ENCODE assay signal across 9 cellular contexts in genomic region chr1:220877348-220878095, GRCh38. TPM values are rescaled to one million over a fixed set of nuclear protein-coding genes. Genes with fewer than 3 reads are reported as not detected.
DNase-seq lines count a peak whose midpoint lies in the region; ATAC-seq, FAIRE-seq and TF ChIP-seq lines count a peak whose summit lies in the region.
"Had no signal": no experiment of that assay in that cellular context is flagged by ENCODE, and none has a peak within 500 bp of the region (broad histone marks: within the 10 kb centered on the region; RNA-seq: fewer than 3 reads in every experiment).

No MANE protein-coding gene starts in this region.

- H3K27me3 ChIP-seq in cardiac muscle cell (peaks cover 80% of the 10 kb centered on the region), duodenal mucosa (ENCODE audit: control insufficient read depth in 1 of 2, insufficient read depth in 2 of 2, low read length in 2 of 2) (peaks cover 48 to 56% of the 10 kb centered on the region in 2 donors), muscle layer of duodenum (ENCODE audit: low read depth, low read length) (no peaks in the 10 kb centered on the region), uterus (peaks cover 0 to 14% of the 10 kb centered on the region in 2 donors)

- DNase-seq in cardiac muscle cell (ENCODE audit: low read depth in 1 of 2, low spot score in 1 of 2) (no peak), cardiac septum (ENCODE audit: low spot score) (no peak), uterus (no peak), DMS79 treated with DMSO at 0.1 percent for 48 hours (lab: John Stamatoyannopoulos, UW) (no peak), RCC 7860 (ENCODE audit: low spot score) (no peak)
- DNase-seq: NCI-H446 had no signal

- intact Hi-C loops in cardiac septum (cut with DNase I), result loop anchor here (2.0 to 10.0 kb wide), 7 partner anchors 35 to 1587 kb away; no protein-coding TSS in a partner anchor
- intact Hi-C loops in uterus (cut with DNase I; ENCODE audit: low total_unique reads), result loop anchor here (10.0 kb wide), 1 partner anchor 557 kb away; no protein-coding TSS in a partner anchor

- peak overlapping the region; percentile 9 to 32 for H3K9ac ChIP-seq in duodenal mucosa (ENCODE audit: low read depth in 1 of 2, low read length in 2 of 2)

- H3K36me3 ChIP-seq in cardiac muscle cell (no peaks in the 10 kb centered on the region), duodenal mucosa (ENCODE audit: control insufficient read depth in 1 of 2, insufficient read depth in 2 of 2, low read length in 2 of 2) (no peaks in the 10 kb centered on the region), muscle layer of duodenum (ENCODE audit: control insufficient read depth in 1 of 2, insufficient read depth in 2 of 2, low read length in 2 of 2) (peaks cover 0 to 17% of the 10 kb centered on the region in 2 donors), uterus (no peaks in the 10 kb centered on the region)

- TF ChIP-seq POLR2A in uterus (IDR thresholded peaks at IDR 0.05), result no peak

- FAIRE-seq in RCC 7860 (lab: Jason Lieb, UNC), result no peak

- H3K27ac ChIP-seq in cardiac muscle cell, result no peak overlapping the region
- peak overlapping the region; percentile 59 for H3K27ac ChIP-seq in duodenal mucosa (ENCODE audit: low read depth, low read length)
- peak overlapping the region; percentile 94 for H3K27ac ChIP-seq in muscle layer of duodenum (ENCODE audit: low read length)
- H3K27ac ChIP-seq in uterus, result peak overlapping the region; percentile 66 to 89

- H3K4me1 ChIP-seq in cardiac muscle cell (ENCODE audit: low read depth) (no peaks in the 10 kb centered on the region), duodenal mucosa (ENCODE audit: control insufficient read depth in 1 of 2, insufficient read depth in 2 of 2, low read length in 2 of 2) (peaks cover 18 to 26% of the 10 kb centered on the region in 2 donors), muscle layer of duodenum (ENCODE audit: control insufficient read depth in 1 of 2, insufficient read depth in 2 of 2, low read length in 2 of 2) (peaks cover 10 to 31% of the 10 kb centered on the region in 2 donors), uterus (peaks cover 0 to 9% of the 10 kb centered on the region in 2 donors)

- H3K4me3 ChIP-seq in cardiac muscle cell (peak overlapping the region; percentile 18), duodenal mucosa (ENCODE audit: low read depth in 1 of 2, low read length in 2 of 2) (peak overlapping the region; percentile 6 to 36), muscle layer of duodenum (ENCODE audit: low read depth in 1 of 2, low read length in 2 of 2) (peak overlapping the region; percentile 67 to 95), uterus (peak overlapping the region in 1 of 2 donors; percentile 8)

- ATAC-seq in GM18511 (IDR thresholded peaks at IDR 0.05; ENCODE audit: unreplicated experiment), result no peak

- H3K9me3 ChIP-seq in cardiac muscle cell (ENCODE audit: low read depth) (no peaks in the 10 kb centered on the region), duodenal mucosa (ENCODE audit: control insufficient read depth in 1 of 2, low read length in 2 of 2) (no peaks in the 10 kb centered on the region), muscle layer of duodenum (ENCODE audit: control insufficient read depth in 1 of 2, low read length in 2 of 2) (no peaks in the 10 kb centered on the region), uterus (no peaks in the 10 kb centered on the region)

- TF ChIP-seq CTCF in cardiac muscle cell (IDR thresholded peaks at IDR 0.05; ENCODE audit: low read depth, low read length) (no peak), uterus (IDR thresholded peaks at IDR 0.05) (no peak)

RNA-seq across cellular contexts. Expression of gene HLX, which starts 1.7 kb away (rescaled TPM):
- total RNA-seq in cardiac muscle cell (1.3 and 4.5 TPM in 2 replicates), cardiac septum (8.1 TPM), uterus (10 to 100 TPM in 1 of 4 donors, 1 to 10 TPM in 2, under 1 TPM in 1; 0.26 to 35.9 (median 7.0) TPM)
- polyA plus RNA-seq in cardiac muscle cell, result 0.15 and 2.1 TPM in 2 replicates
